Comparison of ENCODE assay signal across 15 cellular contexts in the genomic region with DNA sequence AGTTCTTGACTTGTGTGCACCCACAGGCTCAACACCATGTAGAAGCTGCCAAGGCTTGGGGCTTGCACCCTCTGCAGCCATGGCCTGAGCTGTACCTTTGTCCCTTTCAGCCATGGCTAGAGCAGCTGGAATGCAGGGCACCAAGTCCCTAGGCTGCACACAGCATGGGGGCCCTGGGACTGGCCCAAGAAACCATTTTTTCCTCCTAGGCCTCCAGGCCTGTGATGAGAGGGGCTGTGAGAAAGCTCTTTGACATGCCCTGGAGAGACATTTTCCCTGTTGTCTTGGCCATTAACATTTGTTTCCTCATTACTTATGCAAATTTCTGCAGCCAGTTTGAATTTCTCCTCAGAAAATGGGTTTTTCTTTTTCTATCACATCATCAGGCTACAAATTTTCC. TPM values are rescaled to one million over a fixed set of nuclear protein-coding genes. Genes with fewer than 3 reads are reported as not detected.
"Had no signal": no experiment of that assay in that cellular context is flagged by ENCODE, and none has a peak within 500 bp of the region (broad histone marks: within the 10 kb centered on the region; RNA-seq: fewer than 3 reads in every experiment).

No MANE protein-coding gene starts in this region.

RNA-seq across cellular contexts. Expression of a gene that starts 1.5 kb away (rescaled TPM):
- total RNA-seq: stomach, subcutaneous adipose tissue, suprapubic skin, temporal lobe, thoracic aorta, thyroid gland, tibial nerve, transverse colon, upper lobe of left lung, upper lobe of right lung, ureter, urinary bladder, uterus, vagina had no signal
- polyA plus RNA-seq: stomach, thymus, urinary bladder had no signal
